29 cellular contexts compared by ENCODE assay signal in the genomic region with DNA sequence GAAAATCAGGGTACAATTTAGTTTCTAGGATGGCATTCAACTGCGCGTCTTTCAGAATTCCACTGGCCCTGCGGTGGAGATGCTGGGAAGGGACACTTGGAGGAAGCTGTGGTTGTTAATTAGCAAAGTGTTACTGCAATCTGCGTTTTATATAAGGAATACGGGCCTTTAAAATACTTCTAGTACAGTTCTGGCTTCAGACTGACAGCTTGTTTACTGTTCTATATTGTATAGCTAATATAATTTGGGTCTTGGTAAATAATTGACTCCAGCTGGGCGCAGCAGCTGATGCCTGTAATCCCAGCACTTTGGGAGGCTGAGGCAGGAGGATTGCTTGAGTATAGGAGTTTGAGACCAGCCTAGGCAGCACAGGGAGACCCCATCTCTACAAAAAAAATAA.
"Had no signal": no experiment of that assay in that cellular context is flagged by ENCODE, and none has a peak within 500 bp of the region (broad histone marks: within the 10 kb centered on the region; RNA-seq: fewer than 3 reads in every experiment).

No MANE protein-coding gene starts in this region.

- H3K9me3 Mint-ChIP-seq: activated CD4-positive, alpha-beta memory T cell treated with anti-CD3 and anti-CD28 coated beads, Interleukin-2, amount 10 ng/mL, durations not matched to agents 7 days and 5 days; activated CD4-positive, alpha-beta T cell treated with anti-CD3 and anti-CD28 coated beads, Interleukin-2, amount 10 ng/mL, durations not matched to agents 24 days and 14 days; activated naive CD4-positive, alpha-beta T cell treated with anti-CD3 and anti-CD28 coated beads, Interleukin-2, amount 10 ng/mL, durations not matched to agents 7 days and 5 days; activated naive CD8-positive, alpha-beta T cell treated with anti-CD3 and anti-CD28 coated beads, Interleukin-2, amount 10 ng/mL, durations not matched to agents 7 days and 5 days; activated T-cell treated with anti-CD3 and anti-CD28 coated beads, Interleukin-2, amount 50 U/mL, for 24 hours; immature natural killer cell; natural killer cell; stimulated activated memory B cell treated with anti-CD40 and anti-IgM and Interleukin-4, amounts not matched to agents 10 μg/mL and 1 μg/mL and 100 μg/mL, for 72 hours; stimulated activated naive CD8-positive, alpha-beta T cell treated with anti-CD3 and anti-CD28 coated beads, Interleukin-15, amount 100 ng/mL, for 72 hours had no signal

- ATAC-seq: heart left ventricle; natural killer cell; stimulated activated memory B cell treated with anti-CD40 and anti-IgM and Interleukin-4, amounts not matched to agents 10 μg/mL and 1 μg/mL and 100 μg/mL, for 72 hours; stimulated activated naive CD8-positive, alpha-beta T cell treated with anti-CD3 and anti-CD28 coated beads, Interleukin-15, amount 100 ng/mL, for 72 hours; upper lobe of right lung had no signal

- H3K4me1 ChIP-seq: esophagus muscularis mucosa, foreskin keratinocyte, heart left ventricle, prostate gland, thyroid gland, upper lobe of right lung had no signal

- H3K27ac Mint-ChIP-seq: activated CD4-positive, alpha-beta memory T cell treated with anti-CD3 and anti-CD28 coated beads, Interleukin-2, amount 10 ng/mL, durations not matched to agents 7 days and 5 days; activated CD4-positive, alpha-beta T cell treated with anti-CD3 and anti-CD28 coated beads, Interleukin-2, amount 10 ng/mL, durations not matched to agents 24 days and 14 days; activated naive CD4-positive, alpha-beta T cell treated with anti-CD3 and anti-CD28 coated beads, Interleukin-2, amount 10 ng/mL, durations not matched to agents 7 days and 5 days; activated naive CD8-positive, alpha-beta T cell treated with anti-CD3 and anti-CD28 coated beads, Interleukin-2, amount 10 ng/mL, durations not matched to agents 7 days and 5 days; activated T-cell treated with anti-CD3 and anti-CD28 coated beads, Interleukin-2, amount 50 U/mL, for 24 hours; immature natural killer cell; memory B cell; natural killer cell; stimulated activated memory B cell treated with anti-CD40 and anti-IgM and Interleukin-4, amounts not matched to agents 10 μg/mL and 1 μg/mL and 100 μg/mL, for 72 hours had no signal

- H3K4me3 Mint-ChIP-seq: activated CD4-positive, alpha-beta memory T cell treated with anti-CD3 and anti-CD28 coated beads, Interleukin-2, amount 10 ng/mL, durations not matched to agents 7 days and 5 days; activated CD4-positive, alpha-beta T cell treated with anti-CD3 and anti-CD28 coated beads, Interleukin-2, amount 10 ng/mL, durations not matched to agents 24 days and 14 days; activated naive CD4-positive, alpha-beta T cell treated with anti-CD3 and anti-CD28 coated beads, Interleukin-2, amount 10 ng/mL, durations not matched to agents 7 days and 5 days; activated naive CD8-positive, alpha-beta T cell treated with anti-CD3 and anti-CD28 coated beads, Interleukin-2, amount 10 ng/mL, durations not matched to agents 7 days and 5 days; activated T-cell treated with anti-CD3 and anti-CD28 coated beads, Interleukin-2, amount 50 U/mL, for 24 hours; immature natural killer cell; memory B cell; natural killer cell; stimulated activated memory B cell treated with anti-CD40 and anti-IgM and Interleukin-4, amounts not matched to agents 10 μg/mL and 1 μg/mL and 100 μg/mL, for 72 hours; stimulated activated naive CD8-positive, alpha-beta T cell treated with anti-CD3 and anti-CD28 coated beads, Interleukin-15, amount 100 ng/mL, for 72 hours had no signal

- H3K27me3 Mint-ChIP-seq: activated CD4-positive, alpha-beta memory T cell treated with anti-CD3 and anti-CD28 coated beads, Interleukin-2, amount 10 ng/mL, durations not matched to agents 7 days and 5 days; activated CD4-positive, alpha-beta T cell treated with anti-CD3 and anti-CD28 coated beads, Interleukin-2, amount 10 ng/mL, durations not matched to agents 24 days and 14 days; activated naive CD4-positive, alpha-beta T cell treated with anti-CD3 and anti-CD28 coated beads, Interleukin-2, amount 10 ng/mL, durations not matched to agents 7 days and 5 days; activated T-cell treated with anti-CD3 and anti-CD28 coated beads, Interleukin-2, amount 50 U/mL, for 24 hours; memory B cell; stimulated activated memory B cell treated with anti-CD40 and anti-IgM and Interleukin-4, amounts not matched to agents 10 μg/mL and 1 μg/mL and 100 μg/mL, for 72 hours; stimulated activated naive CD8-positive, alpha-beta T cell treated with anti-CD3 and anti-CD28 coated beads, Interleukin-15, amount 100 ng/mL, for 72 hours had no signal

- DNase-seq: activated CD4-positive, alpha-beta memory T cell treated with anti-CD3 and anti-CD28 coated beads, Interleukin-2, amount 10 ng/mL, durations not matched to agents 7 days and 5 days; activated CD4-positive, alpha-beta T cell treated with anti-CD3 and anti-CD28 coated beads, Interleukin-2, amount 10 ng/mL, durations not matched to agents 24 days and 14 days; activated CD4-positive, CD25-positive, alpha-beta regulatory T cell treated with anti-CD3 and anti-CD28 coated beads, Interleukin-2, amount 50 U/mL, for 72 hours; activated CD8-positive, alpha-beta memory T cell treated with anti-CD3 and anti-CD28 coated beads, Interleukin-2, amount 50 U/mL, for 48 hours; activated gamma-delta T cell; activated naive CD4-positive, alpha-beta T cell treated with anti-CD3 and anti-CD28 coated beads, Interleukin-2, amount 10 ng/mL, durations not matched to agents 7 days and 5 days; activated naive CD8-positive, alpha-beta T cell treated with anti-CD3 and anti-CD28 coated beads, Interleukin-2, amount 10 ng/mL, durations not matched to agents 7 days and 5 days; activated T-cell treated with anti-CD3 and anti-CD28 coated beads, Interleukin-2, amount 50 U/mL, for 24 hours; brain microvascular endothelial cell; caudate nucleus; foreskin keratinocyte; heart left ventricle; hypothalamus; immature natural killer cell; kidney; midbrain; natural killer cell; stimulated activated CD4-positive, alpha-beta T cell treated with anti-CD3 and anti-CD28 coated beads, Interleukin-1b, Interleukin-23, amount 100 ng/mL, for 48 hours; stimulated activated CD4-positive, alpha-beta T cell treated with anti-CD3 and anti-CD28 coated beads, Interleukin-4, amount 100 ng/mL, for 4 hours; stimulated activated CD8-positive, alpha-beta memory T cell treated with anti-CD3 and anti-CD28 coated beads, Interleukin-4, amount 100 ng/mL, for 48 hours; stimulated activated naive CD8-positive, alpha-beta T cell treated with anti-CD3 and anti-CD28 coated beads, Interleukin-15, amount 100 ng/mL, for 72 hours; thyroid gland; upper lobe of right lung; WERI-Rb-1 had no signal

- H3K4me3 ChIP-seq: esophagus muscularis mucosa, heart left ventricle, prostate gland, smooth muscle cell, thyroid gland, upper lobe of right lung had no signal

- H3K4me1 Mint-ChIP-seq: activated CD4-positive, alpha-beta memory T cell treated with anti-CD3 and anti-CD28 coated beads, Interleukin-2, amount 10 ng/mL, durations not matched to agents 7 days and 5 days; activated naive CD4-positive, alpha-beta T cell treated with anti-CD3 and anti-CD28 coated beads, Interleukin-2, amount 10 ng/mL, durations not matched to agents 7 days and 5 days; activated naive CD8-positive, alpha-beta T cell treated with anti-CD3 and anti-CD28 coated beads, Interleukin-2, amount 10 ng/mL, durations not matched to agents 7 days and 5 days; immature natural killer cell; natural killer cell had no signal

- H3K27ac ChIP-seq: brain microvascular endothelial cell, esophagus muscularis mucosa, foreskin keratinocyte, heart left ventricle, prostate gland, thyroid gland, upper lobe of right lung, WERI-Rb-1 had no signal

- H3K9me3 ChIP-seq: esophagus muscularis mucosa, heart left ventricle, prostate gland, thyroid gland, upper lobe of right lung had no signal

- H3K4me2 ChIP-seq: smooth muscle cell had no signal

- H3K36me3 Mint-ChIP-seq: activated naive CD4-positive, alpha-beta T cell treated with anti-CD3 and anti-CD28 coated beads, Interleukin-2, amount 10 ng/mL, durations not matched to agents 7 days and 5 days; activated naive CD8-positive, alpha-beta T cell treated with anti-CD3 and anti-CD28 coated beads, Interleukin-2, amount 10 ng/mL, durations not matched to agents 7 days and 5 days; immature natural killer cell; memory B cell; natural killer cell; stimulated activated memory B cell treated with anti-CD40 and anti-IgM and Interleukin-4, amounts not matched to agents 10 μg/mL and 1 μg/mL and 100 μg/mL, for 72 hours had no signal

- H3K36me3 ChIP-seq: brain microvascular endothelial cell, esophagus muscularis mucosa, heart left ventricle, prostate gland, thyroid gland, upper lobe of right lung, WERI-Rb-1 had no signal

- H3K27me3 ChIP-seq: brain microvascular endothelial cell, esophagus muscularis mucosa, heart left ventricle, thyroid gland, upper lobe of right lung had no signal
